27 cellular contexts compared by ENCODE assay signal in the genomic region with DNA sequence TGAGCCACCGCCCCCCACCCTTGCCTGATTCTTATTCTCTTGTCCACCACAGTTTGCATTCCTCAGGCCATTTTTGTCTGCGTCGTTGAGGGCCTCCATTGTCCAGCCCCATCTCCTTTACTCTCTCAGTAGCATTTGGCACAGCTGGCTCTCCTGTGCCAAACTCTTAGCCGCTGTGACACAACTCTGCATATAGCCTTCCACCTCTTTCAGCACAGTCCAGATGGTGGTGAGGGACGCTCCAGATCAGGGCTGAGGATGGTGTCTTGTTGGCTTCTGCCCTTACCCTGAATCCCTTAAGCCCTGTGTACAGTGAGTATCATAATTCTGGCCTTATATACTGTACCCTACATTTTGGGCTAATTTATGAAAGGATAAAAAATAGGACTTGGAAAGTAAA. TPM values are rescaled to one million over a fixed set of nuclear protein-coding genes. Genes with fewer than 3 reads are reported as not detected.
DNase-seq lines count a peak whose midpoint lies in the region; ATAC-seq, FAIRE-seq and TF ChIP-seq lines count a peak whose summit lies in the region.
"Had no signal": no experiment of that assay in that cellular context is flagged by ENCODE, and none has a peak within 500 bp of the region (broad histone marks: within the 10 kb centered on the region; RNA-seq: fewer than 3 reads in every experiment).

No MANE protein-coding gene starts in this region.

- intact Hi-C loops in K562 (cut with micrococcal nuclease): no loop called here

- H3K27me3 Mint-ChIP-seq in neural crest cell (ENCODE audit: low read depth): no peaks in the 10 kb centered on the region
- H3K27me3 Mint-ChIP-seq: activated CD4-positive, alpha-beta memory T cell treated with anti-CD3 and anti-CD28 coated beads, Interleukin-2, amount 10 ng/mL, durations not matched to agents 7 days and 5 days; activated naive CD4-positive, alpha-beta T cell treated with anti-CD3 and anti-CD28 coated beads, Interleukin-2, amount 50 U/mL, for 24 hours; activated T-helper 17 cell treated with anti-CD3 and anti-CD28 coated beads, Interleukin-2, amount 50 U/mL, for 72 hours; dendritic cell treated with granulocyte-macrophage colony-stimulating factor and Interleukin-4, amounts not matched to agents 40 ng/mL and 50 ng/mL, for 4 days; stimulated activated memory B cell treated with anti-CD40 and anti-IgM and Interleukin-4, amounts not matched to agents 10 μg/mL and 1 μg/mL and 100 μg/mL, for 72 hours had no signal

- no peak for TF ChIP-seq EP300 in K562 (IDR thresholded peaks at IDR 0.05; ENCODE audit: low read length)

- TF ChIP-seq CTCF in K562 (IDR thresholded peaks at IDR 0.05 in 2 of 3, conservative IDR thresholded peaks at IDR 0.05 in 1 of 3; ENCODE audit: insufficient read depth in 2 of 3, low read depth in 1 of 3, low read length in 3 of 3): no peak
- TF ChIP-seq CTCF in neural crest cell (conservative IDR thresholded peaks at IDR 0.05): no peak

- CTCF ChIA-PET in K562 (lab: Yijun Ruan, JAX; ENCODE audit: low intra/inter-chr PET ratio): no interaction called here

- H3K36me3 ChIP-seq in K562 (ENCODE audit: control insufficient read depth, insufficient read depth, low read length): no peaks in the 10 kb centered on the region
- H3K36me3 ChIP-seq: BLaER1 treated with 17β-estradiol and CSF1 and Interleukin-3, amounts not matched to agents 10 nM and 100 nM; gastroesophageal sphincter had no signal

- H3K9me1 ChIP-seq in K562 (ENCODE audit: control insufficient read depth, insufficient read depth, low read length): no peaks in the 10 kb centered on the region

- no peaks in the 10 kb centered on the region for H3K27me3 ChIP-seq in K562 (ENCODE audit: control insufficient read depth in 2 of 2, insufficient read depth in 2 of 2, low read length in 2 of 2)
- H3K27me3 ChIP-seq: BLaER1 treated with 17β-estradiol and CSF1 and Interleukin-3, amounts not matched to agents 10 nM and 100 nM; gastroesophageal sphincter had no signal

- no peak for DNase-seq in GM12892 (ENCODE audit: insufficient read length)
- no peak for DNase-seq in K562 (ENCODE audit: extremely low read depth in 1 of 4, low spot score in 3 of 4)
- DNase-seq in neural crest cell (ENCODE audit: low read depth, low spot score): no peak
- DNase-seq in hippocampal formation (lab: John Stamatoyannopoulos, UW): no peak
- DNase-seq: activated CD4-positive, alpha-beta memory T cell treated with anti-CD3 and anti-CD28 coated beads, Interleukin-2, amount 10 ng/mL, durations not matched to agents 7 days and 5 days; activated CD4-positive, CD25-positive, alpha-beta regulatory T cell treated with anti-CD3 and anti-CD28 coated beads, Interleukin-2, amount 50 U/mL, for 72 hours; activated CD8-positive, alpha-beta memory T cell treated with anti-CD3 and anti-CD28 coated beads, Interleukin-2, amount 50 U/mL, for 48 hours; GF-D8; islet precursor cell; natural killer cell; NCI-H1694; stimulated activated CD4-positive, alpha-beta T cell treated with anti-CD3 and anti-CD28 coated beads, Interleukin-4, amount 100 ng/mL, for 24 hours; substantia nigra; T-helper 1 cell had no signal

- no peak overlapping the region for H3K4me2 ChIP-seq in K562 (ENCODE audit: insufficient read depth, low read length)
- H3K4me2 ChIP-seq: BLaER1 treated with 17β-estradiol and CSF1 and Interleukin-3, amounts not matched to agents 10 nM and 100 nM had no signal

- peak; percentile 16 for ATAC-seq in HG02885 (IDR thresholded peaks at IDR 0.05; ENCODE audit: poor library complexity, unreplicated experiment)
- ATAC-seq in K562: peak; percentile 18; the same call in 2 of the 3 replicates
- ATAC-seq in HG02588 (IDR thresholded peaks at IDR 0.05; ENCODE audit: unreplicated experiment): no peak
- no peak for ATAC-seq in HG03565 (IDR thresholded peaks at IDR 0.05; ENCODE audit: unreplicated experiment)
- no peak for ATAC-seq in GM21447 (IDR thresholded peaks at IDR 0.05; ENCODE audit: unreplicated experiment)
- ATAC-seq: activated T-helper 17 cell treated with anti-CD3 and anti-CD28 coated beads, Interleukin-2, amount 50 U/mL, for 72 hours; gastroesophageal sphincter; natural killer cell; sciatic nerve; stimulated activated memory B cell treated with anti-CD40 and anti-IgM and Interleukin-4, amounts not matched to agents 10 μg/mL and 1 μg/mL and 100 μg/mL, for 72 hours had no signal

- 95% methylated on average over 4 of the region's 5 CpGs for WGBS in K562 (ENCODE audit: insufficient coverage, low coverage, missing lambda C conversion rate)

- H3K79me2 ChIP-seq in K562 (ENCODE audit: control insufficient read depth, insufficient read depth, low read length): peaks cover 22% of the 10 kb centered on the region; the same call in 2 of the 3 replicates
- H3K79me2 ChIP-seq: parathyroid adenoma had no signal

- TF ChIP-seq RAD21 in K562 (CRISPR knock-in tag; conservative IDR thresholded peaks at IDR 0.05 in 1 of 2, IDR thresholded peaks at IDR 0.05 in 1 of 2): no peak

- H4K20me1 ChIP-seq in K562 (replicated peaks; ENCODE audit: control insufficient read depth, insufficient read depth, low read length): no peaks in the 10 kb centered on the region
- H4K20me1 ChIP-seq: BLaER1 treated with 17β-estradiol and CSF1 and Interleukin-3, amounts not matched to agents 10 nM and 100 nM had no signal

- FAIRE-seq in GM12892 (lab: Jason Lieb, UNC) (peak; percentile 56), K562 (lab: Jason Lieb, UNC) (no peak)
- FAIRE-seq: TTC549 had no signal

- H3K4me3 ChIP-seq in K562: no peak overlapping the region
- H3K4me3 ChIP-seq: BLaER1 treated with 17β-estradiol and CSF1 and Interleukin-3, amounts not matched to agents 10 nM and 100 nM; gastroesophageal sphincter had no signal

- POLR2A ChIA-PET in K562 (lab: Yijun Ruan, JAX): no interaction called here

- H3K4me1 ChIP-seq in K562 (replicated peaks in 1 of 2; ENCODE audit: control insufficient read depth in 2 of 2, insufficient read depth in 2 of 2, low read length in 2 of 2): no peaks in the 10 kb centered on the region
- H3K4me1 ChIP-seq: parathyroid adenoma had no signal

- no peak for TF ChIP-seq POLR2A in GM12892 (IDR thresholded peaks at IDR 0.05; ENCODE audit: low read depth, low read length)
- no peak for TF ChIP-seq POLR2A in K562 (conservative IDR thresholded peaks at IDR 0.05)

- H3K9me3 Mint-ChIP-seq in neural crest cell: no peaks in the 10 kb centered on the region
- H3K9me3 Mint-ChIP-seq: activated CD4-positive, alpha-beta memory T cell treated with anti-CD3 and anti-CD28 coated beads, Interleukin-2, amount 10 ng/mL, durations not matched to agents 7 days and 5 days; activated naive CD4-positive, alpha-beta T cell treated with anti-CD3 and anti-CD28 coated beads, Interleukin-2, amount 50 U/mL, for 24 hours; activated T-helper 17 cell treated with anti-CD3 and anti-CD28 coated beads, Interleukin-2, amount 50 U/mL, for 72 hours; dendritic cell treated with granulocyte-macrophage colony-stimulating factor and Interleukin-4, amounts not matched to agents 40 ng/mL and 50 ng/mL, for 4 days; natural killer cell; stimulated activated memory B cell treated with anti-CD40 and anti-IgM and Interleukin-4, amounts not matched to agents 10 μg/mL and 1 μg/mL and 100 μg/mL, for 72 hours had no signal

- no peak overlapping the region for H2AFZ ChIP-seq in K562 (ENCODE audit: low read depth, low read length)
- H2AFZ ChIP-seq: parathyroid adenoma had no signal

- H3K9ac ChIP-seq in K562 (ENCODE audit: insufficient read depth in 1 of 2, low read depth in 2 of 2, low read length in 2 of 2): peak overlapping the region in 1 of 2 experiments; percentile 4; a peak in 1 of 4 replicates
- H3K9ac ChIP-seq: BLaER1 treated with 17β-estradiol and CSF1 and Interleukin-3, amounts not matched to agents 10 nM and 100 nM; parathyroid adenoma had no signal

- H3K4me3 Mint-ChIP-seq in neural crest cell: no peak overlapping the region
- H3K4me3 Mint-ChIP-seq: activated CD4-positive, alpha-beta memory T cell treated with anti-CD3 and anti-CD28 coated beads, Interleukin-2, amount 10 ng/mL, durations not matched to agents 7 days and 5 days; activated naive CD4-positive, alpha-beta T cell treated with anti-CD3 and anti-CD28 coated beads, Interleukin-2, amount 50 U/mL, for 24 hours; activated T-helper 17 cell treated with anti-CD3 and anti-CD28 coated beads, Interleukin-2, amount 50 U/mL, for 72 hours; dendritic cell treated with granulocyte-macrophage colony-stimulating factor and Interleukin-4, amounts not matched to agents 40 ng/mL and 50 ng/mL, for 4 days; natural killer cell; stimulated activated memory B cell treated with anti-CD40 and anti-IgM and Interleukin-4, amounts not matched to agents 10 μg/mL and 1 μg/mL and 100 μg/mL, for 72 hours had no signal

- peaks cover 37% of the 10 kb centered on the region for H3K4me1 Mint-ChIP-seq in neural crest cell

- H3K27ac ChIP-seq in K562 (ENCODE audit: extremely low read depth, low read depth, low read length): no peak overlapping the region
- H3K27ac ChIP-seq: BLaER1 treated with 17β-estradiol and CSF1 and Interleukin-3, amounts not matched to agents 10 nM and 100 nM; parathyroid adenoma had no signal

- no peaks in the 10 kb centered on the region for H3K9me3 ChIP-seq in K562 (replicated peaks; ENCODE audit: control insufficient read depth, insufficient read depth, low read depth, low read length)
- H3K9me3 ChIP-seq: BLaER1 treated with 17β-estradiol and CSF1 and Interleukin-3, amounts not matched to agents 10 nM and 100 nM; gastroesophageal sphincter had no signal

- peaks cover 4% of the 10 kb centered on the region for H3K36me3 Mint-ChIP-seq in neural crest cell (ENCODE audit: low read depth)
- H3K36me3 Mint-ChIP-seq: activated naive CD4-positive, alpha-beta T cell treated with anti-CD3 and anti-CD28 coated beads, Interleukin-2, amount 50 U/mL, for 24 hours; natural killer cell had no signal

- in situ Hi-C loops in K562 (cut with MboI): no loop called here

- BruUV-seq in K562 (replicated peaks; lab: Mats Ljungman, UMichigan): no TSS peak

- peak overlapping the region; percentile 70 for H3K27ac Mint-ChIP-seq in neural crest cell (ENCODE audit: unreplicated experiment)
- H3K27ac Mint-ChIP-seq: activated CD4-positive, alpha-beta memory T cell treated with anti-CD3 and anti-CD28 coated beads, Interleukin-2, amount 10 ng/mL, durations not matched to agents 7 days and 5 days; activated naive CD4-positive, alpha-beta T cell treated with anti-CD3 and anti-CD28 coated beads, Interleukin-2, amount 50 U/mL, for 24 hours; activated T-helper 17 cell treated with anti-CD3 and anti-CD28 coated beads, Interleukin-2, amount 50 U/mL, for 72 hours; dendritic cell treated with granulocyte-macrophage colony-stimulating factor and Interleukin-4, amounts not matched to agents 40 ng/mL and 50 ng/mL, for 4 days; natural killer cell; stimulated activated memory B cell treated with anti-CD40 and anti-IgM and Interleukin-4, amounts not matched to agents 10 μg/mL and 1 μg/mL and 100 μg/mL, for 72 hours had no signal

RNA-seq across cellular contexts. Expression of gene BMPR1A, which starts 45.6 kb away (rescaled TPM):
- 9.0 TPM for polyA plus RNA-seq in GM12892 (2012; ENCODE audit: missing spikeins)
- total RNA-seq in K562 (2011; cell fraction: chromatin; rRNA removed; ENCODE audit: low replicate concordance): 13.1 and 30.9 TPM in 2 replicates
- total RNA-seq in K562 (2011; cell fraction: nucleolus; rRNA removed): 5.5 and 9.3 TPM in 2 replicates
- total RNA-seq in K562 (2011; cell fraction: nucleoplasm; rRNA removed): 16.1 and 21.3 TPM in 2 replicates
- 6.8 and 7.0 TPM in 2 replicates for total RNA-seq in K562 (2014; rRNA removed)
- total RNA-seq in K562 (2014; rRNA removed; fragmentation: Illumina TruSeq; extraction: Trizol): 15.3 and 20.0 TPM in 2 replicates
- 16.7 and 17.5 TPM in 2 replicates for total RNA-seq in K562 (2015; rRNA removed; fragmentation: Illumina TruSeq; extraction: Trizol)
- total RNA-seq in K562 (2021): 14.2 and 15.6 TPM in 2 replicates
- polyA plus RNA-seq in K562 (2011; rRNA removed): 8.6 and 9.7 TPM in 2 replicates
- 2.1 and 4.3 TPM in 2 replicates for polyA plus RNA-seq in K562 (2011; cell fraction: cytosol; rRNA removed)
- 3.5 and 5.3 TPM in 2 replicates for polyA plus RNA-seq in K562 (2011; cell fraction: nucleus; rRNA removed)
- 7.6 and 7.8 TPM in 2 replicates for polyA plus RNA-seq in K562 (2012)
- 8.9 and 9.1 TPM in 2 replicates for polyA plus RNA-seq in K562 (2014; fragmentation: Illumina TruSeq; extraction: Trizol)
- polyA plus RNA-seq in K562 (2014; fragmentation: Nextera tagmentation; extraction: Ambion mirVana): 1 to 10 TPM; 1.6 to 1.9 TPM
- polyA plus RNA-seq in K562 (2014; rRNA removed): 5.8 and 7.4 TPM in 2 replicates
- 34.1 and 45.2 TPM in 2 replicates for polyA minus RNA-seq in K562 (2011; rRNA and poly(A)+ RNA removed)
- 7.3 and 9.7 TPM in 2 replicates for polyA minus RNA-seq in K562 (2011; cell fraction: cytosol; rRNA and poly(A)+ RNA removed)
- polyA minus RNA-seq in K562 (2011; cell fraction: nucleus; rRNA and poly(A)+ RNA removed): 3.6 and 10.4 TPM in 2 replicates
- 77.9 and 78.6 TPM in 2 replicates for total RNA-seq in neural crest cell

Comparison
In these comparisons a context has a peak if more than half of its experiments do, and no peak if none do; other contexts are left out.
1. ATAC-seq: peak in HG02885 (single experiment) and K562 (single experiment); none in HG02588 (single experiment), HG03565 (single experiment) and GM21447 (single experiment).